ENCODE assay signal across 9 cellular contexts in genomic region chr17:55238931-55239297, GRCh38. TPM values are rescaled to one million over a fixed set of nuclear protein-coding genes. Genes with fewer than 3 reads are reported as not detected.
DNase-seq lines count a peak whose midpoint lies in the region; ATAC-seq and TF ChIP-seq lines count a peak whose summit lies in the region.
"Had no signal": no experiment of that assay in that cellular context is flagged by ENCODE, and none has a peak within 500 bp of the region (broad histone marks: within the 10 kb centered on the region; RNA-seq: fewer than 3 reads in every experiment).

No MANE protein-coding gene starts in this region.

- ATAC-seq in HG03520 (IDR thresholded peaks at IDR 0.05; ENCODE audit: unreplicated experiment), result peak; percentile 15

- H3K9me3 ChIP-seq in SK-N-MC (ENCODE audit: low read depth, low read length) (no peaks in the 10 kb centered on the region), endodermal cell (ENCODE audit: control insufficient read depth, low read length) (no peaks in the 10 kb centered on the region), muscle layer of duodenum (ENCODE audit: control insufficient read depth in 1 of 2, low read length in 2 of 2) (no peaks in the 10 kb centered on the region)

- H3K4me1 Mint-ChIP-seq in endodermal cell, result peaks cover 12% of the 10 kb centered on the region

- peak overlapping the region; percentile 52; the same call in 1 of the 2 replicates for H3K27ac ChIP-seq in SK-N-MC
- no peak overlapping the region for H3K27ac ChIP-seq in endodermal cell (ENCODE audit: low read depth, low read length)
- H3K27ac ChIP-seq in muscle layer of duodenum (ENCODE audit: low read length), result no peak overlapping the region

- peaks cover 53% of the 10 kb centered on the region for H3K27me3 Mint-ChIP-seq in endodermal cell (ENCODE audit: insufficient read depth)

- peaks cover 43% of the 10 kb centered on the region for H3K27me3 ChIP-seq in endodermal cell (ENCODE audit: control insufficient read depth, insufficient read depth, low read length, poor library complexity, severe bottlenecking)
- H3K27me3 ChIP-seq in muscle layer of duodenum (ENCODE audit: low read depth, low read length), result no peaks in the 10 kb centered on the region

- peak; percentile 3 for DNase-seq in stimulated activated CD4-positive, alpha-beta T cell treated with anti-CD3 and anti-CD28 coated beads, Interleukin-4, amount 100 ng/mL, for 1 hour
- DNase-seq in stimulated activated CD4-positive, alpha-beta T cell treated with anti-CD3 and anti-CD28 coated beads, Interleukin-4, amount 100 ng/mL, for 4 hours, result no peak
- DNase-seq in SK-N-MC (ENCODE audit: low read depth, low spot score) (no peak), endodermal cell (no peak), mucosa of gallbladder (ENCODE audit: low spot score) (no peak), NOMO-1 treated with DMSO at 0.1 percent for 48 hours (lab: John Stamatoyannopoulos, UW; ENCODE audit: unreplicated experiment) (no peak)

- H3K36me3 ChIP-seq in SK-N-MC (ENCODE audit: insufficient read depth, low read length), result no peaks in the 10 kb centered on the region
- H3K36me3 ChIP-seq in endodermal cell (ENCODE audit: control insufficient read depth, insufficient read depth, low read length), result no peaks in the 10 kb centered on the region
- H3K36me3 ChIP-seq in muscle layer of duodenum (ENCODE audit: control insufficient read depth in 1 of 2, insufficient read depth in 2 of 2, low read length in 2 of 2), result no peaks in the 10 kb centered on the region

- no peaks in the 10 kb centered on the region for H3K9me3 Mint-ChIP-seq in endodermal cell

- H3K9ac ChIP-seq in SK-N-MC (ENCODE audit: insufficient read length) (peak overlapping the region; percentile 59), endodermal cell (ENCODE audit: extremely low read depth, low read length, poor library complexity, severe bottlenecking) (peak overlapping the region; percentile 5)

- no peak for TF ChIP-seq CTCF in endodermal cell (conservative IDR thresholded peaks at IDR 0.05)

- no peaks in the 10 kb centered on the region for H3K36me3 Mint-ChIP-seq in endodermal cell (ENCODE audit: low read depth)

- 7% methylated on average over 3 of the region's 4 CpGs; no CpG with 5 or more reads in 1 of the 2 experiments for WGBS in endodermal cell (ENCODE audit: insufficient coverage in 1 of 2, insufficient read length in 1 of 2), 2 experiments

- peak overlapping the region; percentile 67 for H3K4me3 Mint-ChIP-seq in endodermal cell

- H3K27ac Mint-ChIP-seq in endodermal cell, result peak overlapping the region; percentile 90

- peak overlapping the region; percentile 89 for H3K4me3 ChIP-seq in SK-N-MC
- peak overlapping the region; percentile 86 for H3K4me3 ChIP-seq in endodermal cell (ENCODE audit: low read length)
- H3K4me3 ChIP-seq in muscle layer of duodenum (ENCODE audit: low read depth in 1 of 2, low read length in 2 of 2), result peak overlapping the region; percentile 68 to 75

- H3K4me1 ChIP-seq in endodermal cell (ENCODE audit: control insufficient read depth, insufficient read depth, low read length) (no peaks in the 10 kb centered on the region), muscle layer of duodenum (ENCODE audit: control insufficient read depth in 1 of 2, insufficient read depth in 2 of 2, low read length in 2 of 2) (peaks cover 4 to 6% of the 10 kb centered on the region in 2 donors)

RNA-seq across cellular contexts. Expression of gene HLF, which starts 25.8 kb away (rescaled TPM):
- not detected for total RNA-seq in endodermal cell
- 0.11 TPM for polyA plus RNA-seq in endodermal cell (2013, experiment 1 of 2)
- polyA plus RNA-seq in endodermal cell (2013, experiment 2 of 2), result 0.21 TPM
- 18.3 TPM for total RNA-seq in mucosa of gallbladder
- total RNA-seq: glomerular endothelial cell had no signal

Comparison
In these comparisons a context has a peak if more than half of its experiments do, and no peak if none do; other contexts are left out.
1. RNA of gene HLF, which starts 25.8 kb away (total RNA-seq): 18.3 TPM in mucosa of gallbladder (single experiment); not detected in endodermal cell; every median in the first group is over 10 times any median in the second.
2. Peak in every context shown above with its lines, with median percentiles within 50 percentile points of each other: H3K4me3 ChIP-seq.